ENCODE assay signal across 26 cellular contexts in the genomic region with DNA sequence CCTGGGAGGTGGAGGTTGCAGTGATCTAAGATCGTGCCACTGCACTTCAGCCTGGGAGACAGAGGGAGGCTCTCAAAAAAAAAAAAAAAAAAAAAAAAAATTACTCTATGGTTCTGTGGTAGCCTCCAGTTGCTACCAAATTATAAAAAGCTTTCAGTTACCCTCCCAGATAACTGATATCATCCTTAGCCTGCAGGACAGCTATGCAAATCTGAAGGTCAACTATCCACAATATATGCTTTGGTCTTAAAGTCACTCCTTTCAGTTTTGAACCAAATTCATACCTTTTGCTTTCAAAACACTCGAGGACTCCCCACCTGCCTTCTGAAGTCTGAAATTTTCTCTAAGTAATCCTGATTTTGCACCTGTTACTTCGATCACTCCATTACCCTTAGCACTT. TPM values are rescaled to one million over a fixed set of nuclear protein-coding genes. Genes with fewer than 3 reads are reported as not detected.
"Had no signal": no experiment of that assay in that cellular context is flagged by ENCODE, and none has a peak within 500 bp of the region (broad histone marks: within the 10 kb centered on the region; RNA-seq: fewer than 3 reads in every experiment).

No MANE protein-coding gene starts in this region.

- H3K4me1 ChIP-seq: uterus had no signal

- ATAC-seq: activated CD8-positive, alpha-beta T cell treated with anti-CD3 and anti-CD28 coated beads for 36 hours; activated T-cell treated with anti-CD3 and anti-CD28 coated beads, Interleukin-2, amount 50 U/mL, for 4 hours; body of pancreas; heart left ventricle; stimulated activated naive B cell treated with anti-CD40 and anti-IgM and Interleukin-4, amounts not matched to agents 10 μg/mL and 1 μg/mL and 100 μg/mL, for 72 hours had no signal

- DNase-seq: activated B cell treated with CpG ODN at 0.5 μM for 24 hours; activated CD4-positive, alpha-beta T cell treated with anti-CD3 and anti-CD28 coated beads for 48 hours; activated CD8-positive, alpha-beta T cell treated with anti-CD3 and anti-CD28 coated beads for 36 hours; activated effector memory CD4-positive, alpha-beta T cell treated with anti-CD3 and anti-CD28 coated beads, Interleukin-2, amount 50 U/mL, for 16 hours; activated T-cell treated with anti-CD3 and anti-CD28 coated beads, Interleukin-2, amount 50 U/mL, for 4 hours; amygdala; body of pancreas; heart left ventricle; immature natural killer cell; mesenchymal stem cell; nephron progenitor cell; occipital lobe; stimulated activated CD4-positive, alpha-beta T cell treated with anti-CD3 and anti-CD28 coated beads, Interleukin-15, amount 100 ng/mL, for 24 hours; stimulated activated CD4-positive, alpha-beta T cell treated with anti-CD3 and anti-CD28 coated beads, Interleukin-4, amount 100 ng/mL, for 1 hour; stimulated activated naive B cell treated with anti-CD40 and anti-IgM and Interleukin-4, amounts not matched to agents 10 μg/mL and 1 μg/mL and 100 μg/mL, for 72 hours; tibial artery; uterus had no signal

- H3K27ac ChIP-seq: body of pancreas, heart left ventricle, right atrium auricular region, skin epidermis, tibial artery, uterus had no signal

- H3K9me3 ChIP-seq: body of pancreas, heart left ventricle, right atrium auricular region, tibial artery, uterus had no signal

- H3K4me3 Mint-ChIP-seq: activated B cell treated with CpG ODN at 0.5 μM for 24 hours; activated CD8-positive, alpha-beta T cell treated with anti-CD3 and anti-CD28 coated beads for 36 hours; activated naive CD8-positive, alpha-beta T cell; activated T-cell treated with anti-CD3 and anti-CD28 coated beads, Interleukin-2, amount 50 U/mL, for 4 hours; central memory CD8-positive, alpha-beta T cell; dendritic cell treated with granulocyte-macrophage colony-stimulating factor and Interleukin-4, amounts not matched to agents 40 ng/mL and 50 ng/mL, for 4 days; immature natural killer cell; stimulated activated naive B cell treated with anti-CD40 and anti-IgM and Interleukin-4, amounts not matched to agents 10 μg/mL and 1 μg/mL and 100 μg/mL, for 72 hours had no signal

- H3K27ac Mint-ChIP-seq: activated B cell treated with CpG ODN at 0.5 μM for 24 hours; activated CD8-positive, alpha-beta T cell treated with anti-CD3 and anti-CD28 coated beads for 36 hours; activated naive CD8-positive, alpha-beta T cell; dendritic cell treated with granulocyte-macrophage colony-stimulating factor and Interleukin-4, amounts not matched to agents 40 ng/mL and 50 ng/mL, for 4 days; immature natural killer cell; nephron progenitor cell; progenitor cell of endocrine pancreas; stimulated activated naive B cell treated with anti-CD40 and anti-IgM and Interleukin-4, amounts not matched to agents 10 μg/mL and 1 μg/mL and 100 μg/mL, for 72 hours had no signal

- H3K4me3 ChIP-seq: body of pancreas, heart left ventricle, right atrium auricular region, skin epidermis, tibial artery, uterus had no signal

- H3K9me3 Mint-ChIP-seq: activated B cell treated with CpG ODN at 0.5 μM for 24 hours; activated CD8-positive, alpha-beta T cell treated with anti-CD3 and anti-CD28 coated beads for 36 hours; activated T-cell treated with anti-CD3 and anti-CD28 coated beads, Interleukin-2, amount 50 U/mL, for 4 hours; central memory CD8-positive, alpha-beta T cell; dendritic cell treated with granulocyte-macrophage colony-stimulating factor and Interleukin-4, amounts not matched to agents 40 ng/mL and 50 ng/mL, for 4 days; immature natural killer cell; nephron progenitor cell; stimulated activated naive B cell treated with anti-CD40 and anti-IgM and Interleukin-4, amounts not matched to agents 10 μg/mL and 1 μg/mL and 100 μg/mL, for 72 hours had no signal

- H3K36me3 ChIP-seq: right atrium auricular region, uterus had no signal

- H3K27me3 ChIP-seq: right atrium auricular region had no signal

RNA-seq across cellular contexts. Expression of a gene that starts 3.1 kb away (rescaled TPM):
- total RNA-seq: activated T-cell treated with anti-CD3 and anti-CD28 coated beads, Interleukin-2, amount 50 U/mL, for 4 hours; body of pancreas; epithelial cell of proximal tubule; frontal cortex; occipital lobe; right atrium auricular region; subcutaneous adipose tissue; uterus had no signal
